9 cellular contexts compared by ENCODE assay signal in genomic region chr9:95092321-95093072, GRCh38.
A peak's percentile ranks its signal among the peaks of the same experiment; 100 is the strongest.
DNase-seq lines count a peak whose midpoint lies in the region; ATAC-seq, FAIRE-seq and TF ChIP-seq lines count a peak whose summit lies in the region.
"Had no signal": no experiment of that assay in that cellular context is flagged by ENCODE, and none has a peak within 500 bp of the region (broad histone marks: within the 10 kb centered on the region; RNA-seq: fewer than 3 reads in every experiment).

No MANE protein-coding gene starts in this region.

- TF ChIP-seq EP300 in tibial nerve (IDR thresholded peaks at IDR 0.05) = peak in 1 of 2 donors; percentile 82

- no peak for TF ChIP-seq CTCF in left lung (IDR thresholded peaks at IDR 0.05)
- no peak for TF ChIP-seq CTCF in tibial nerve (IDR thresholded peaks at IDR 0.05)

- H3K27ac ChIP-seq in left lung (peak overlapping the region; percentile 58 to 72), tibial nerve (peak overlapping the region; percentile 70 to 97 (median 88))

- no peak for FAIRE-seq in frontal cortex (lab: Jason Lieb, UNC)

- H3K36me3 ChIP-seq in left lung (peaks cover 0 to 13% of the 10 kb centered on the region in 2 donors), tibial nerve (peaks cover 0 to 24% (median 0%) of the 10 kb centered on the region in 3 donors)

- H3K4me3 ChIP-seq in left lung = no peak overlapping the region
- H3K4me3 ChIP-seq in tibial nerve = no peak overlapping the region

- peaks cover 30 to 35% of the 10 kb centered on the region in 2 donors for H3K4me1 ChIP-seq in left lung
- peaks cover 0 to 97% (median 80%) of the 10 kb centered on the region in 4 donors for H3K4me1 ChIP-seq in tibial nerve

- ATAC-seq in left lung = peak; percentile 19

- no peak for TF ChIP-seq POLR2A in tibial nerve (IDR thresholded peaks at IDR 0.05)

- WGBS in tibial nerve, 2 donors = 20 to 22% methylated on average over 16 to 18 of the region's 18 CpGs

- H3K27me3 ChIP-seq in left lung (no peaks in the 10 kb centered on the region), tibial nerve (no peaks in the 10 kb centered on the region)

- peak; percentile 14 for DNase-seq in NCI-H82 (lab: John Stamatoyannopoulos, UW)
- no peak for DNase-seq in NCI-H82 treated with DMSO at 0.1 percent for 48 hours (lab: John Stamatoyannopoulos, UW; ENCODE audit: unreplicated experiment)
- DNase-seq in brain pericyte (ENCODE audit: low read depth, low spot score) = peak; percentile 69
- no peak for DNase-seq in left lung
- no peak for DNase-seq in tibial nerve (ENCODE audit: low spot score in 2 of 2)
- no peak for DNase-seq in GDM1 (lab: John Stamatoyannopoulos, UW)
- DNase-seq in DMS 273 treated with DMSO at 0.1 percent for 48 hours (lab: John Stamatoyannopoulos, UW) = no peak
- no peak for DNase-seq in frontal cortex (ENCODE audit: low spot score in 2 of 2)
- DNase-seq: ACHN had no signal

- H3K9me3 ChIP-seq in left lung (no peaks in the 10 kb centered on the region), tibial nerve (no peaks in the 10 kb centered on the region)

- intact Hi-C loops in left lung (cut with DNase I) = no loop called here

Comparison
In these comparisons a context has a peak if more than half of its experiments do, and no peak if none do; other contexts are left out.
1. DNase-seq: peak in NCI-H82 (single experiment) and brain pericyte (single experiment); none in NCI-H82 treated with DMSO at 0.1 percent for 48 hours (single experiment), left lung (0 of 2), tibial nerve (0 of 2), GDM1 (single experiment), DMS 273 treated with DMSO at 0.1 percent for 48 hours (single experiment) and frontal cortex (0 of 2).